1 cellular context compared by ENCODE assay signal in genomic region chr15:90991587-90992285, GRCh38.
TF ChIP-seq lines count a peak whose summit lies in the region.

No MANE protein-coding gene starts in this region.

TF ChIP-seq in A549, 52 proteins besides CTCF, POLR2A, EP300 and RAD21:
- TF ChIP-seq HOXB5 (CRISPR knock-in tag; IDR thresholded peaks at IDR 0.05), result no peak
- no peak for TF ChIP-seq ZSCAN20 (CRISPR knock-in tag; IDR thresholded peaks at IDR 0.05)
- no peak for TF ChIP-seq NR3C1 (IDR thresholded peaks at IDR 0.05)
- TF ChIP-seq TP53 (CRISPR knock-in tag; IDR thresholded peaks at IDR 0.05), result no peak
- no peak for TF ChIP-seq RFX5 (IDR thresholded peaks at IDR 0.05)
